ENCODE assay signal across 15 cellular contexts in the genomic region with DNA sequence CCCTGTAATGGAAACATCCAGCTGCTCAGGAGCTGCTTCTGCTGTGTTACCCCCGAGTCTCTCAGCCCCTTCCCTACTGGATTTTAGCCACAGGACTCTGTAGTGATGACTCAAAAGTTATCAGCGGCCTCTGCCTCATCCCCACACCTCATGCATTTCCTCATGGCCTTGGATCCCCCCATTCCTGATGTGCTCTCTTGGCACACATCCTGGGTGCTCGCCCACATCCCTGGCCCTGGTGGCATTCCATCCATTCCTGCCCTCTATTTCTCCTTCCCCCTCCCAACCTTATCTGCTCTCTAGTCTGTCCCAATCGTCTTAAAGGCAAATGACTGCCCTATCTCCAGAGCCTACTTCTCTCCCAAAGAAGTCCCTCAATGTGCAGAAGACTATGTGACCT. TPM values are rescaled to one million over a fixed set of nuclear protein-coding genes. Genes with fewer than 3 reads are reported as not detected.
A peak's percentile ranks its signal among the peaks of the same experiment; 100 is the strongest.
DNase-seq lines count a peak whose midpoint lies in the region; ATAC-seq and TF ChIP-seq lines count a peak whose summit lies in the region.
"Had no signal": no experiment of that assay in that cellular context is flagged by ENCODE, and none has a peak within 500 bp of the region (broad histone marks: within the 10 kb centered on the region; RNA-seq: fewer than 3 reads in every experiment).

No MANE protein-coding gene starts in this region.

- peak overlapping the region; percentile 2 for H3K4me3 Mint-ChIP-seq in HFFc6
- H3K4me3 Mint-ChIP-seq in memory B cell, result no peak overlapping the region
- H3K4me3 Mint-ChIP-seq in Caco-2 (ENCODE audit: unreplicated experiment), result no peak overlapping the region
- H3K4me3 Mint-ChIP-seq: H9, neural progenitor cell had no signal

- ATAC-seq in memory B cell (ENCODE audit: low read depth) (no peak), HG03025 (IDR thresholded peaks at IDR 0.05; ENCODE audit: low FRiP score, unreplicated experiment) (no peak)
- ATAC-seq: K562 had no signal

- no peak overlapping the region for H3K9ac ChIP-seq in adipocyte (ENCODE audit: low read length)
- H3K9ac ChIP-seq: neural progenitor cell had no signal

- H3K4me1 ChIP-seq in adipocyte (ENCODE audit: control insufficient read depth, insufficient read depth, low read length) (peaks cover 8% of the 10 kb centered on the region), Caco-2 (peaks cover 20% of the 10 kb centered on the region), Peyer's patch (no peaks in the 10 kb centered on the region)
- H3K4me1 ChIP-seq: esophagus muscularis mucosa, neural progenitor cell had no signal

- no peak for TF ChIP-seq CTCF in AG10803 (conservative IDR thresholded peaks at IDR 0.05; ENCODE audit: low read length)
- TF ChIP-seq CTCF in HFFc6 (IDR thresholded peaks at IDR 0.05), result no peak
- TF ChIP-seq CTCF in Caco-2 (IDR thresholded peaks at IDR 0.05; ENCODE audit: insufficient read depth in 1 of 2, low read depth in 1 of 2, low read length in 1 of 2, severe bottlenecking in 1 of 2, unreplicated experiment in 1 of 2), result no peak
- no peak for TF ChIP-seq CTCF in Peyer's patch (IDR thresholded peaks at IDR 0.05)

- no peak overlapping the region for H3K27ac ChIP-seq in Peyer's patch
- H3K27ac ChIP-seq: cardiac muscle cell, esophagus muscularis mucosa, neural progenitor cell had no signal

- no peaks in the 10 kb centered on the region for H3K9me3 Mint-ChIP-seq in HFFc6
- no peaks in the 10 kb centered on the region for H3K9me3 Mint-ChIP-seq in memory B cell
- no peaks in the 10 kb centered on the region for H3K9me3 Mint-ChIP-seq in Caco-2 (ENCODE audit: unreplicated experiment)
- H3K9me3 Mint-ChIP-seq: H9, neural progenitor cell had no signal

- H3K27ac Mint-ChIP-seq in HFFc6 (peak overlapping the region; percentile 80), memory B cell (peak overlapping the region; percentile 69), Caco-2 (ENCODE audit: unreplicated experiment) (no peak overlapping the region)
- H3K27ac Mint-ChIP-seq: neural progenitor cell had no signal

- H3K36me3 ChIP-seq in adipocyte (ENCODE audit: control insufficient read depth, insufficient read depth, low read length, severe bottlenecking), result peaks cover 85% of the 10 kb centered on the region
- peaks cover 2% of the 10 kb centered on the region for H3K36me3 ChIP-seq in Caco-2 (ENCODE audit: control insufficient read depth, insufficient read depth, low read length)
- peaks cover 0 to 97% (median 2%) of the 10 kb centered on the region in 3 donors for H3K36me3 ChIP-seq in Peyer's patch
- H3K36me3 ChIP-seq: neural progenitor cell had no signal

- no TSS peak for BruUV-seq in Caco-2 (replicated peaks; lab: Mats Ljungman, UMichigan)

- TF ChIP-seq POLR2A in Peyer's patch (IDR thresholded peaks at IDR 0.05), result no peak

- POLR2A ChIA-PET in Caco-2 (lab: Charles Lee), result no interaction called here

- DNase-seq in AG10803 (ENCODE audit: low read depth) (peak; percentile 78), HFFc6 (peak; percentile 56), adipocyte (ENCODE audit: low read depth) (peak; percentile 61), memory B cell (ENCODE audit: low spot score in 2 of 2) (no peak), Caco-2 (no peak), DMS 273 (lab: John Stamatoyannopoulos, UW; ENCODE audit: unreplicated experiment) (no peak), Peyer's patch (no peak)
- DNase-seq: H9, kidney, OCI-M1 had no signal

- peaks cover 29% of the 10 kb centered on the region for H3K4me1 Mint-ChIP-seq in HFFc6 (ENCODE audit: low read depth)
- peaks cover 2% of the 10 kb centered on the region for H3K4me1 Mint-ChIP-seq in memory B cell
- H3K4me1 Mint-ChIP-seq in Caco-2 (ENCODE audit: low read depth, unreplicated experiment), result peaks cover 23% of the 10 kb centered on the region
- H3K4me1 Mint-ChIP-seq: H9 had no signal

- H3K9me3 ChIP-seq in adipocyte (ENCODE audit: control insufficient read depth, low read length) (no peaks in the 10 kb centered on the region), Caco-2 (peaks cover 4% of the 10 kb centered on the region; the same call in 1 of the 2 replicates), Peyer's patch (no peaks in the 10 kb centered on the region)
- H3K9me3 ChIP-seq: esophagus muscularis mucosa had no signal

- CTCF ChIA-PET in Caco-2 (lab: Charles Lee), result no interaction called here

- intact Hi-C loops in Caco-2 (cut with micrococcal nuclease; ENCODE audit: unreplicated experiment), result no loop called here

- H3K27me3 Mint-ChIP-seq in HFFc6 (ENCODE audit: insufficient read depth) (no peaks in the 10 kb centered on the region; the same call in none of the 2 replicates), memory B cell (no peaks in the 10 kb centered on the region), Caco-2 (ENCODE audit: insufficient read depth, unreplicated experiment) (no peaks in the 10 kb centered on the region)

- H3K27me3 ChIP-seq in adipocyte (replicated peaks; ENCODE audit: control insufficient read depth, insufficient read depth, low read length) (no peaks in the 10 kb centered on the region), Caco-2 (replicated peaks; ENCODE audit: control insufficient read depth, insufficient read depth, low read length) (no peaks in the 10 kb centered on the region), Peyer's patch (no peaks in the 10 kb centered on the region)
- H3K27me3 ChIP-seq: cardiac muscle cell, esophagus muscularis mucosa, neural progenitor cell had no signal

- H3K36me3 Mint-ChIP-seq in HFFc6 (ENCODE audit: low read depth), result peaks cover 58% of the 10 kb centered on the region
- peaks cover 39% of the 10 kb centered on the region for H3K36me3 Mint-ChIP-seq in memory B cell
- peaks cover 14% of the 10 kb centered on the region for H3K36me3 Mint-ChIP-seq in Caco-2 (ENCODE audit: insufficient read depth, unreplicated experiment)

- H3K4me3 ChIP-seq in AG10803 (ENCODE audit: low read length), result no peak overlapping the region
- no peak overlapping the region for H3K4me3 ChIP-seq in adipocyte (ENCODE audit: low read length)
- no peak overlapping the region for H3K4me3 ChIP-seq in Caco-2 (ENCODE audit: low read depth, low read length)
- no peak overlapping the region for H3K4me3 ChIP-seq in Peyer's patch
- H3K4me3 ChIP-seq: cardiac muscle cell, esophagus muscularis mucosa, K562, neural progenitor cell had no signal

RNA-seq across cellular contexts. Expression of a gene that starts 24.6 kb away (rescaled TPM):
- 10 to 100 TPM; 34.9 to 39.4 (median 38.5) TPM for total RNA-seq in HFFc6 (2021; fragmentation: NEBNext Ultra II Directional; extraction: Animal tissue kit (Norgen Biotek cat#: 25700))
- total RNA-seq in Caco-2 (2022), result 20.2 and 22.3 TPM in 2 replicates
- 10 to 100 TPM; 39.1 to 74.3 (median 52.1) TPM for total RNA-seq in Peyer's patch

RNA-seq across cellular contexts. Expression of a gene that starts 31.7 kb away (rescaled TPM):
- total RNA-seq in HFFc6 (2021; fragmentation: NEBNext Ultra II Directional; extraction: Animal tissue kit (Norgen Biotek cat#: 25700)), result 10 to 100 TPM; 40.6 to 61.0 (median 58.2) TPM
- total RNA-seq in Caco-2 (2022), result 60.7 and 67.7 TPM in 2 replicates
- total RNA-seq in Peyer's patch, result 100 to 1,000 TPM in 1 of 4 donors, 10 to 100 TPM in 3; 15.1 to 323 (median 36.1) TPM

Comparison
In these comparisons a context has a peak if more than half of its experiments do, and no peak if none do; other contexts are left out.
1. DNase-seq: peak in AG10803 (single experiment), HFFc6 (single experiment) and adipocyte (single experiment); none in memory B cell (0 of 2), Caco-2 (0 of 2), DMS 273 (single experiment) and Peyer's patch (0 of 3).